1 cellular context compared by ENCODE assay signal in genomic region chr1:31708324-31708723, GRCh38.
TF ChIP-seq lines count a peak whose summit lies in the region.

No MANE protein-coding gene starts in this region.

TF ChIP-seq in HepG2, 621 proteins besides CTCF, POLR2A, EP300 and RAD21:
- TF ChIP-seq BHLHE40 (IDR thresholded peaks at IDR 0.05; ENCODE audit: low read length) (peak; percentile 80), TCF12 (IDR thresholded peaks at IDR 0.05) (no peak), TCF12 (CRISPR knock-in tag; IDR thresholded peaks at IDR 0.05) (no peak)
